1 cellular context compared by ENCODE assay signal in the genomic region with DNA sequence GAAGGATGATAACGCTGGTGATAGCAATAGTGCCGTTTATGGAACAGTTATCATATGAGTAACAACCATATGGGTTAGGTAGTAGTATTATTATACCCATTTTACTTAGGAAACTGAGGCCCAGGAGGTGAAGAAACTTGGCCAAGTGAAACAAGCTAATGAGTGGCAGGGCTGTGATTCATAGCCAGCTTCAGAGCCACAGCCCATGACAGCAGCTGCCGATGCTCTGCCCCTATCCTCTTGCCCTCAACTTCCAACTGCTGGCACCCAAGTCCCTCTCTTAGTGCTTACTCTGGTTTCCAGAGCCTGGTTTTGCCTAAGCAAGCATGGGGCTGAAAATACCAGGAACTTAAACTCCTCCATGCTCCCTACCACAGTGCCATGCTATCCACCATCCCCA.
TF ChIP-seq lines count a peak whose summit lies in the region.

No MANE protein-coding gene starts in this region.

TF ChIP-seq in HepG2, 621 proteins besides CTCF, POLR2A, EP300 and RAD21:
- TF ChIP-seq, protein P1, sequence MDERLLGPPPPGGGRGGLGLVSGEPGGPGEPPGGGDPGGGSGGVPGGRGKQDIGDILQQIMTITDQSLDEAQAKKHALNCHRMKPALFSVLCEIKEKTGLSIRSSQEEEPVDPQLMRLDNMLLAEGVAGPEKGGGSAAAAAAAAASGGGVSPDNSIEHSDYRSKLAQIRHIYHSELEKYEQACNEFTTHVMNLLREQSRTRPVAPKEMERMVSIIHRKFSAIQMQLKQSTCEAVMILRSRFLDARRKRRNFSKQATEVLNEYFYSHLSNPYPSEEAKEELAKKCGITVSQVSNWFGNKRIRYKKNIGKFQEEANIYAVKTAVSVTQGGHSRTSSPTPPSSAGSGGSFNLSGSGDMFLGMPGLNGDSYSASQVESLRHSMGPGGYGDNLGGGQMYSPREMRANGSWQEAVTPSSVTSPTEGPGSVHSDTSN (CRISPR knock-in tag; IDR thresholded peaks at IDR 0.05) = no peak
- TF ChIP-seq ZMYM3 (CRISPR knock-in tag; IDR thresholded peaks at IDR 0.05) (0 out of 2 replicates have a peak, but pooled peaks have one; percentile 17), HNF4A (CRISPR knock-in tag; IDR thresholded peaks at IDR 0.05) (no peak), TAF1 (CRISPR knock-in tag; IDR thresholded peaks at IDR 0.05) (no peak), TBP (CRISPR knock-in tag; IDR thresholded peaks at IDR 0.05) (no peak), ZMAT3 (CRISPR knock-in tag; conservative IDR thresholded peaks at IDR 0.05) (no peak), ZNF430 (CRISPR knock-in tag; IDR thresholded peaks at IDR 0.05) (no peak), ARHGAP35 (CRISPR knock-in tag; IDR thresholded peaks at IDR 0.05; ENCODE audit: borderline replicate concordance) (no peak), ZNF629 (CRISPR knock-in tag; conservative IDR thresholded peaks at IDR 0.05) (peak; percentile 77), ZBTB38 (CRISPR knock-in tag; IDR thresholded peaks at IDR 0.05) (0 out of 2 replicates have a peak, but pooled peaks have one; percentile 14)
- TF ChIP-seq, protein P2, sequence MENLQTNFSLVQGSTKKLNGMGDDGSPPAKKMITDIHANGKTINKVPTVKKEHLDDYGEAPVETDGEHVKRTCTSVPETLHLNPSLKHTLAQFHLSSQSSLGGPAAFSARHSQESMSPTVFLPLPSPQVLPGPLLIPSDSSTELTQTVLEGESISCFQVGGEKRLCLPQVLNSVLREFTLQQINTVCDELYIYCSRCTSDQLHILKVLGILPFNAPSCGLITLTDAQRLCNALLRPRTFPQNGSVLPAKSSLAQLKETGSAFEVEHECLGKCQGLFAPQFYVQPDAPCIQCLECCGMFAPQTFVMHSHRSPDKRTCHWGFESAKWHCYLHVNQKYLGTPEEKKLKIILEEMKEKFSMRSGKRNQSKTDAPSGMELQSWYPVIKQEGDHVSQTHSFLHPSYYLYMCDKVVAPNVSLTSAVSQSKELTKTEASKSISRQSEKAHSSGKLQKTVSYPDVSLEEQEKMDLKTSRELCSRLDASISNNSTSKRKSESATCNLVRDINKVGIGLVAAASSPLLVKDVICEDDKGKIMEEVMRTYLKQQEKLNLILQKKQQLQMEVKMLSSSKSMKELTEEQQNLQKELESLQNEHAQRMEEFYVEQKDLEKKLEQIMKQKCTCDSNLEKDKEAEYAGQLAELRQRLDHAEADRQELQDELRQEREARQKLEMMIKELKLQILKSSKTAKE (CRISPR knock-in tag; IDR thresholded peaks at IDR 0.05; ENCODE audit: borderline replicate concordance) = peak; percentile 1; the same call in 1 of the 2 replicates
- TF ChIP-seq, protein P3, sequence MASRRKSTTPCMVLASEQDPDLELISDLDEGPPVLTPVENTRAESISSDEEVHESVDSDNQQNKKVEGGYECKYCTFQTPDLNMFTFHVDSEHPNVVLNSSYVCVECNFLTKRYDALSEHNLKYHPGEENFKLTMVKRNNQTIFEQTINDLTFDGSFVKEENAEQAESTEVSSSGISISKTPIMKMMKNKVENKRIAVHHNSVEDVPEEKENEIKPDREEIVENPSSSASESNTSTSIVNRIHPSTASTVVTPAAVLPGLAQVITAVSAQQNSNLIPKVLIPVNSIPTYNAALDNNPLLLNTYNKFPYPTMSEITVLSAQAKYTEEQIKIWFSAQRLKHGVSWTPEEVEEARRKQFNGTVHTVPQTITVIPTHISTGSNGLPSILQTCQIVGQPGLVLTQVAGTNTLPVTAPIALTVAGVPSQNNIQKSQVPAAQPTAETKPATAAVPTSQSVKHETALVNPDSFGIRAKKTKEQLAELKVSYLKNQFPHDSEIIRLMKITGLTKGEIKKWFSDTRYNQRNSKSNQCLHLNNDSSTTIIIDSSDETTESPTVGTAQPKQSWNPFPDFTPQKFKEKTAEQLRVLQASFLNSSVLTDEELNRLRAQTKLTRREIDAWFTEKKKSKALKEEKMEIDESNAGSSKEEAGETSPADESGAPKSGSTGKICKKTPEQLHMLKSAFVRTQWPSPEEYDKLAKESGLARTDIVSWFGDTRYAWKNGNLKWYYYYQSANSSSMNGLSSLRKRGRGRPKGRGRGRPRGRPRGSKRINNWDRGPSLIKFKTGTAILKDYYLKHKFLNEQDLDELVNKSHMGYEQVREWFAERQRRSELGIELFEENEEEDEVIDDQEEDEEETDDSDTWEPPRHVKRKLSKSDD (CRISPR knock-in tag; IDR thresholded peaks at IDR 0.05; ENCODE audit: low read depth) = no peak
- TF ChIP-seq, protein P4, sequence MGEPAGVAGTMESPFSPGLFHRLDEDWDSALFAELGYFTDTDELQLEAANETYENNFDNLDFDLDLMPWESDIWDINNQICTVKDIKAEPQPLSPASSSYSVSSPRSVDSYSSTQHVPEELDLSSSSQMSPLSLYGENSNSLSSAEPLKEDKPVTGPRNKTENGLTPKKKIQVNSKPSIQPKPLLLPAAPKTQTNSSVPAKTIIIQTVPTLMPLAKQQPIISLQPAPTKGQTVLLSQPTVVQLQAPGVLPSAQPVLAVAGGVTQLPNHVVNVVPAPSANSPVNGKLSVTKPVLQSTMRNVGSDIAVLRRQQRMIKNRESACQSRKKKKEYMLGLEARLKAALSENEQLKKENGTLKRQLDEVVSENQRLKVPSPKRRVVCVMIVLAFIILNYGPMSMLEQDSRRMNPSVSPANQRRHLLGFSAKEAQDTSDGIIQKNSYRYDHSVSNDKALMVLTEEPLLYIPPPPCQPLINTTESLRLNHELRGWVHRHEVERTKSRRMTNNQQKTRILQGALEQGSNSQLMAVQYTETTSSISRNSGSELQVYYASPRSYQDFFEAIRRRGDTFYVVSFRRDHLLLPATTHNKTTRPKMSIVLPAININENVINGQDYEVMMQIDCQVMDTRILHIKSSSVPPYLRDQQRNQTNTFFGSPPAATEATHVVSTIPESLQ (CRISPR knock-in tag; conservative IDR thresholded peaks at IDR 0.05) = no peak
- TF ChIP-seq, protein P5, sequence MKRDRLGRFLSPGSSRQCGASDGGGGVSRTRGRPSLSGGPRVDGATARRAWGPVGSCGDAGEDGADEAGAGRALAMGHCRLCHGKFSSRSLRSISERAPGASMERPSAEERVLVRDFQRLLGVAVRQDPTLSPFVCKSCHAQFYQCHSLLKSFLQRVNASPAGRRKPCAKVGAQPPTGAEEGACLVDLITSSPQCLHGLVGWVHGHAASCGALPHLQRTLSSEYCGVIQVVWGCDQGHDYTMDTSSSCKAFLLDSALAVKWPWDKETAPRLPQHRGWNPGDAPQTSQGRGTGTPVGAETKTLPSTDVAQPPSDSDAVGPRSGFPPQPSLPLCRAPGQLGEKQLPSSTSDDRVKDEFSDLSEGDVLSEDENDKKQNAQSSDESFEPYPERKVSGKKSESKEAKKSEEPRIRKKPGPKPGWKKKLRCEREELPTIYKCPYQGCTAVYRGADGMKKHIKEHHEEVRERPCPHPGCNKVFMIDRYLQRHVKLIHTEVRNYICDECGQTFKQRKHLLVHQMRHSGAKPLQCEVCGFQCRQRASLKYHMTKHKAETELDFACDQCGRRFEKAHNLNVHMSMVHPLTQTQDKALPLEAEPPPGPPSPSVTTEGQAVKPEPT (CRISPR knock-in tag; IDR thresholded peaks at IDR 0.05; ENCODE audit: low read depth) = no peak
